8 cellular contexts compared by ENCODE assay signal in genomic region chr2:118088051-118089014, GRCh38. TPM values are rescaled to one million over a fixed set of nuclear protein-coding genes. Genes with fewer than 3 reads are reported as not detected.
DNase-seq lines count a peak whose midpoint lies in the region; ATAC-seq and TF ChIP-seq lines count a peak whose summit lies in the region.

TSS of gene INSIG2 (plus strand) at chr2:118088471. CDS start at chr2:118096557, 8,086 bp downstream.

- CTCF ChIA-PET in activated CD8-positive, alpha-beta memory T cell treated with anti-CD3 and anti-CD28 coated beads for 36 hours (lab: Charles Lee), result interaction anchor here (1.3 to 1.9 kb wide), 3 partner anchors 10 to 774 kb away, joined by 3 to 4 read pairs (median 3); no protein-coding TSS in a partner anchor

- no peaks in the 10 kb centered on the region for H3K27me3 ChIP-seq in mesendoderm (ENCODE audit: insufficient read depth, low read length, poor library complexity)

- H3K4me3 Mint-ChIP-seq in effector memory CD8-positive, alpha-beta T cell, result peak within 1 kb of the TSS; percentile 89 to 90

- H4K5ac ChIP-seq in mesendoderm (ENCODE audit: low read length), result peak within 1 kb of the TSS; percentile 88

- H3K4ac ChIP-seq in mesendoderm (ENCODE audit: low read depth, low read length), result peak within 1 kb of the TSS; percentile 60

- POLR2A ChIA-PET in activated CD8-positive, alpha-beta memory T cell treated with anti-CD3 and anti-CD28 coated beads for 36 hours (lab: Charles Lee), result interaction anchor here (0.6 to 2.0 kb wide), 3 partner anchors 42 to 1734 kb away, joined by 3 to 6 read pairs (median 4); partner anchors contain the start of gene CCDC93

- H3K9ac ChIP-seq in mesendoderm (ENCODE audit: low read length), result peak within 1 kb of the TSS; percentile 89

- H3K4me2 ChIP-seq in mesendoderm (ENCODE audit: low read length), result peak within 1 kb of the TSS; percentile 93

- peak; percentile 90 for ATAC-seq in effector memory CD8-positive, alpha-beta T cell (replicated peaks)

- peaks cover 15% of the 10 kb centered on the region for H3K79me2 ChIP-seq in mesendoderm (ENCODE audit: control insufficient read depth, insufficient read depth, low read length)

- no peaks in the 10 kb centered on the region for H3K36me3 ChIP-seq in mesendoderm (ENCODE audit: control insufficient read depth, insufficient read depth, low read length)

- no peaks in the 10 kb centered on the region for H3K4me1 ChIP-seq in mesendoderm (ENCODE audit: control insufficient read depth, low read depth, low read length)

- peaks cover 5% of the 10 kb centered on the region for H3K36me3 Mint-ChIP-seq in effector memory CD8-positive, alpha-beta T cell (ENCODE audit: insufficient read depth)

- peak within 1 kb of the TSS; percentile 13 for H3K18ac ChIP-seq in mesendoderm (ENCODE audit: low read length)

- no CpG with 5 or more reads among the region's 63 CpGs for WGBS in mesendoderm (ENCODE audit: extremely low coverage, insufficient coverage, low lambda C conversion rate)

- H3K4me1 Mint-ChIP-seq in effector memory CD8-positive, alpha-beta T cell (ENCODE audit: low read depth in 2 of 2), result peaks cover 9 to 11% of the 10 kb centered on the region in 2 donors

- H3K27ac Mint-ChIP-seq in effector memory CD8-positive, alpha-beta T cell, result peak within 1 kb of the TSS; percentile 79 to 89

- H2BK120ac ChIP-seq in mesendoderm (ENCODE audit: low read depth, low read length), result no peak within 1 kb of the TSS

- peaks cover 12% of the 10 kb centered on the region for H3K79me1 ChIP-seq in mesendoderm (ENCODE audit: low read length)

- peak within 1 kb of the TSS; percentile 57 for H3K23ac ChIP-seq in mesendoderm (ENCODE audit: low read length)

- no peak for TF ChIP-seq CTCF in GM20000 (IDR thresholded peaks at IDR 0.05; ENCODE audit: extremely low read depth, missing control alignments)

- peak within 1 kb of the TSS; percentile 95 for H3K56ac ChIP-seq in mesendoderm (ENCODE audit: low read length)

- no peak within 1 kb of the TSS for H2AK5ac ChIP-seq in mesendoderm (ENCODE audit: low read length)

- no peak within 1 kb of the TSS for H4K8ac ChIP-seq in mesendoderm (ENCODE audit: low read depth, low read length)

- H2BK15ac ChIP-seq in mesendoderm (replicated peaks; ENCODE audit: low read depth), result no peak within 1 kb of the TSS

- H3K9me3 Mint-ChIP-seq in effector memory CD8-positive, alpha-beta T cell, result no peaks in the 10 kb centered on the region

- H3K4me3 ChIP-seq in mesendoderm (ENCODE audit: low read length), result peak within 1 kb of the TSS; percentile 97

- H3K27ac ChIP-seq in mesendoderm (ENCODE audit: low read depth, low read length), result no peak within 1 kb of the TSS

- DNase-seq in COR-L47 (lab: John Stamatoyannopoulos, UW) (peak; percentile 97), GM20000 (ENCODE audit: low spot score) (peak; percentile 87), HT-29 (ENCODE audit: low spot score) (peak; percentile 96), NOMO-1 (lab: John Stamatoyannopoulos, UW; ENCODE audit: unreplicated experiment in 2 of 2) (peak; percentile 98), mesendoderm (peak; percentile 99)
- peak; percentile 79 to 82 (median 80) for DNase-seq in effector memory CD8-positive, alpha-beta T cell
- DNase-seq in stimulated activated CD8-positive, alpha-beta memory T cell treated with anti-CD3 and anti-CD28 coated beads, Interleukin-15, amount 100 ng/mL, for 1 hour (ENCODE audit: low read depth), result peak; percentile 69

- no peaks in the 10 kb centered on the region for H3K27me3 Mint-ChIP-seq in effector memory CD8-positive, alpha-beta T cell

- H2BK5ac ChIP-seq in mesendoderm (ENCODE audit: low read length), result no peak within 1 kb of the TSS

RNA-seq across cellular contexts. Expression of gene INSIG2, which starts in this region (rescaled TPM):
- 4.4 and 4.9 TPM in 2 replicates for total RNA-seq in HT-29 (2014; rRNA removed; shearing (Covaris generic))
- 10 to 100 TPM; 30.1 to 30.8 TPM for total RNA-seq in activated CD8-positive, alpha-beta memory T cell treated with anti-CD3 and anti-CD28 coated beads for 36 hours
- polyA plus RNA-seq in mesendoderm (2013, experiment 1 of 2), result 3.3 TPM
- polyA plus RNA-seq in mesendoderm (2013, experiment 2 of 2), result 2.9 TPM
